ENCODE assay signal across 26 cellular contexts in the genomic region with DNA sequence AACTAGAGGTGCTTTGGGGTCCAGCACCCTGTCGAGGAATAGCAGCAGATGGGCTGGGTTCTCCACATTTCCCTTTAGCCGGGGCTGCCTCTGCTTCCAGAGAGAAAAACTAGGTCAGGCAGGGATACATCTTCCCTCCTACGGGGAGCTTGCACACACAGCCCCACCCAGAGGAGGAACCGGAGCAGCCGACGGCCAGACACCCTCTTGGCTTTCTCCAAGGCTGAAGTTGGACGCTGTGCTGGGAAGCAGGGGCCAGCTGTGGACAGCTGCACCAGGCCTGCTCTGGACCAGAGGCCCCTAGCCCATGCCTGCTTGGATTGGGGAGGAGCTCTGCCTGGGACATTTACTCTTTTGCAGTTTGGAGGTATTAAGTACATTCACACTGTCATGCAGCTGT. TPM values are rescaled to one million over a fixed set of nuclear protein-coding genes. Genes with fewer than 3 reads are reported as not detected.
DNase-seq lines count a peak whose midpoint lies in the region; ATAC-seq, FAIRE-seq and TF ChIP-seq lines count a peak whose summit lies in the region.
"Had no signal": no experiment of that assay in that cellular context is flagged by ENCODE, and none has a peak within 500 bp of the region (broad histone marks: within the 10 kb centered on the region; RNA-seq: fewer than 3 reads in every experiment).

No MANE protein-coding gene starts in this region.

- no peak overlapping the region for H2BK120ac ChIP-seq in trophoblast cell (ENCODE audit: insufficient read depth, low read length, poor library complexity)

- TF ChIP-seq CTCF in body of pancreas (IDR thresholded peaks at IDR 0.05) (no peak), left ventricle myocardium inferior (IDR thresholded peaks at IDR 0.05; ENCODE audit: borderline replicate concordance) (peak; percentile 33), upper lobe of right lung (IDR thresholded peaks at IDR 0.05) (no peak), Caco-2 (IDR thresholded peaks at IDR 0.05; ENCODE audit: insufficient read depth in 1 of 2, low read depth in 1 of 2, low read length in 1 of 2, severe bottlenecking in 1 of 2, unreplicated experiment in 1 of 2) (no peak)

- peak; percentile 67 for ATAC-seq in body of pancreas
- peak; percentile 71 for ATAC-seq in upper lobe of right lung
- ATAC-seq in GM21423 (IDR thresholded peaks at IDR 0.05; ENCODE audit: unreplicated experiment): no peak
- ATAC-seq: esophagus mucosa, natural killer cell had no signal

- CTCF ChIA-PET in HEK293T (lab: Yijun Ruan, JAX): no interaction called here
- CTCF ChIA-PET in Caco-2 (lab: Charles Lee): no interaction called here

- H3K27me3 ChIP-seq in body of pancreas (no peaks in the 10 kb centered on the region), left ventricle myocardium inferior (ENCODE audit: low read depth) (peaks cover 20% of the 10 kb centered on the region), trophoblast cell (ENCODE audit: insufficient read depth, low read length) (no peaks in the 10 kb centered on the region), upper lobe of right lung (no peaks in the 10 kb centered on the region), small intestine (ENCODE audit: control insufficient read depth in 2 of 2, insufficient read depth in 2 of 2, low read length in 2 of 2) (no peaks in the 10 kb centered on the region), Caco-2 (replicated peaks; ENCODE audit: control insufficient read depth, insufficient read depth, low read length) (no peaks in the 10 kb centered on the region)
- H3K27me3 ChIP-seq: tibial artery had no signal

- peak in 3 of 4 donors; percentile 22 to 45 (median 40) for DNase-seq in body of pancreas
- peak; percentile 81 for DNase-seq in left ventricle myocardium inferior
- no peak for DNase-seq in trophoblast cell
- DNase-seq in upper lobe of right lung: no peak
- DNase-seq in small intestine: no peak
- DNase-seq in HEK293T (ENCODE audit: extremely low spot score): no peak
- DNase-seq in Caco-2: no peak
- DNase-seq: activated CD4-positive, alpha-beta T cell treated with anti-CD3 and anti-CD28 coated beads, Interleukin-2, amount 50 U/mL, for 48 hours; activated gamma-delta T cell treated with Interleukin-2 at 50 U/mL for 16 hours; activated T-cell treated with anti-CD3 and anti-CD28 coated beads for 4 hours; effector CD4-positive, alpha-beta T cell; EL; H7; Kasumi-1; mesenchymal stem cell; natural killer cell; NCI-H146; NCI-H2171 treated with DMSO at 0.1 percent for 48 hours; NCI-H774; WERI-Rb-1 had no signal

- H3K23ac ChIP-seq in trophoblast cell (ENCODE audit: low read length): no peak overlapping the region

- no TSS peak for BruUV-seq in Caco-2 (replicated peaks; lab: Mats Ljungman, UMichigan)

- no peak overlapping the region for H2BK12ac ChIP-seq in trophoblast cell (ENCODE audit: low read length)

- no peak overlapping the region for H2AK5ac ChIP-seq in trophoblast cell (ENCODE audit: low read length)

- no peaks in the 10 kb centered on the region for H3K79me2 ChIP-seq in trophoblast cell (ENCODE audit: control insufficient read depth, insufficient read depth, low read length, poor library complexity)

- FAIRE-seq in small intestine (lab: Jason Lieb, UNC): no peak
- FAIRE-seq: GM19239, HTR-8/SVneo had no signal

- peaks cover 12% of the 10 kb centered on the region for H3K27me3 Mint-ChIP-seq in Caco-2 (ENCODE audit: insufficient read depth, unreplicated experiment)

- no peaks in the 10 kb centered on the region for H3K79me1 ChIP-seq in trophoblast cell (ENCODE audit: low read length)

- no peak overlapping the region for H3K4ac ChIP-seq in trophoblast cell (ENCODE audit: low read depth, low read length)

- H3K27ac ChIP-seq in body of pancreas (no peak overlapping the region), left ventricle myocardium inferior (replicated peaks) (no peak overlapping the region), trophoblast cell (ENCODE audit: low read depth, low read length) (no peak overlapping the region), upper lobe of right lung (no peak overlapping the region), small intestine (ENCODE audit: low read depth in 1 of 2, low read length in 1 of 2) (peak overlapping the region in 1 of 2 donors; percentile 51)
- H3K27ac ChIP-seq: prostate gland, tibial artery, WERI-Rb-1 had no signal

- no peaks in the 10 kb centered on the region for H3K4me1 Mint-ChIP-seq in Caco-2 (ENCODE audit: low read depth, unreplicated experiment)

- no peak overlapping the region for H3K4me3 ChIP-seq in body of pancreas
- no peak overlapping the region for H3K4me3 ChIP-seq in left ventricle myocardium inferior
- H3K4me3 ChIP-seq in trophoblast cell (ENCODE audit: low read depth, low read length): peak overlapping the region; percentile 3
- no peak overlapping the region for H3K4me3 ChIP-seq in upper lobe of right lung
- no peak overlapping the region for H3K4me3 ChIP-seq in small intestine (ENCODE audit: low read depth in 1 of 2, low read length in 2 of 2)
- no peak overlapping the region for H3K4me3 ChIP-seq in Caco-2 (ENCODE audit: low read depth, low read length)
- H3K4me3 ChIP-seq: prostate gland, tibial artery had no signal

- no peak overlapping the region for H3K27ac Mint-ChIP-seq in Caco-2 (ENCODE audit: unreplicated experiment)
- H3K27ac Mint-ChIP-seq: natural killer cell had no signal

- TF ChIP-seq POLR2A in body of pancreas (IDR thresholded peaks at IDR 0.05): no peak

- no peak overlapping the region for H2BK5ac ChIP-seq in trophoblast cell (ENCODE audit: low read depth, low read length, poor library complexity)

- no peak overlapping the region for H3K9ac ChIP-seq in trophoblast cell (ENCODE audit: low read length)

- H3K18ac ChIP-seq in trophoblast cell (ENCODE audit: low read length): no peak overlapping the region

- H2AFZ ChIP-seq in trophoblast cell (ENCODE audit: insufficient read depth, low read length, poor library complexity): no peak overlapping the region

- H3K36me3 ChIP-seq in body of pancreas (replicated peaks in 1 of 2; ENCODE audit: insufficient read depth in 1 of 2, low read depth in 2 of 2) (no peaks in the 10 kb centered on the region), left ventricle myocardium inferior (peaks cover 40% of the 10 kb centered on the region), trophoblast cell (ENCODE audit: control insufficient read depth in 1 of 2, insufficient read depth in 2 of 2, low read length in 2 of 2) (peaks cover 16 to 18% of the 10 kb centered on the region in 2 experiments), upper lobe of right lung (peaks cover 7% of the 10 kb centered on the region), small intestine (ENCODE audit: control insufficient read depth in 2 of 2, insufficient read depth in 2 of 2, low read length in 2 of 2) (no peaks in the 10 kb centered on the region), Caco-2 (ENCODE audit: control insufficient read depth, insufficient read depth, low read length) (no peaks in the 10 kb centered on the region)
- H3K36me3 ChIP-seq: prostate gland, WERI-Rb-1 had no signal

- WGBS in body of pancreas, 2 donors: 31 to 89% methylated on average over 2 to 7 of the region's 7 CpGs
- WGBS in trophoblast cell (ENCODE audit: extremely low coverage, insufficient coverage, insufficient read length): no CpG with 5 or more reads among the region's 7 CpGs
- 43 to 63% (median 55%) methylated on average over 7 of the region's 7 CpGs for WGBS in small intestine, 3 donors

- intact Hi-C loops in body of pancreas (cut with DNase I) (no loop called here), left ventricle myocardium inferior (cut with micrococcal nuclease) (no loop called here), upper lobe of right lung (cut with DNase I) (no loop called here), Caco-2 (cut with micrococcal nuclease; ENCODE audit: unreplicated experiment) (no loop called here)

- H3K4me2 ChIP-seq in trophoblast cell (ENCODE audit: low read length): no peak overlapping the region

- no peak overlapping the region for H4K8ac ChIP-seq in trophoblast cell (ENCODE audit: low read depth, low read length)

- POLR2A ChIA-PET in HEK293T (lab: Yijun Ruan, JAX): no interaction called here
- POLR2A ChIA-PET in Caco-2 (lab: Charles Lee): no interaction called here

- no peak overlapping the region for H4K91ac ChIP-seq in trophoblast cell (ENCODE audit: low read depth, low read length)

- no peaks in the 10 kb centered on the region for H3K4me1 ChIP-seq in body of pancreas
- H3K4me1 ChIP-seq in left ventricle myocardium inferior: peaks cover 27% of the 10 kb centered on the region
- no peaks in the 10 kb centered on the region for H3K4me1 ChIP-seq in trophoblast cell (ENCODE audit: control insufficient read depth in 1 of 2, insufficient read depth in 2 of 2, low read length in 2 of 2)
- H3K4me1 ChIP-seq in upper lobe of right lung: no peaks in the 10 kb centered on the region
- no peaks in the 10 kb centered on the region for H3K4me1 ChIP-seq in small intestine (ENCODE audit: control insufficient read depth in 2 of 2, insufficient read depth in 1 of 2, low read depth in 1 of 2, low read length in 1 of 2)
- no peaks in the 10 kb centered on the region for H3K4me1 ChIP-seq in Caco-2
- H3K4me1 ChIP-seq: prostate gland, tibial artery had no signal

- H4K12ac ChIP-seq in trophoblast cell (ENCODE audit: low read depth, low read length): no peak overlapping the region

- H3K9me3 ChIP-seq in body of pancreas (no peaks in the 10 kb centered on the region), left ventricle myocardium inferior (replicated peaks) (peaks cover 11% of the 10 kb centered on the region), trophoblast cell (ENCODE audit: insufficient read depth, low read depth, low read length) (peaks cover 2% of the 10 kb centered on the region), upper lobe of right lung (no peaks in the 10 kb centered on the region), small intestine (ENCODE audit: control insufficient read depth, low read depth) (no peaks in the 10 kb centered on the region), Caco-2 (peaks cover 8% of the 10 kb centered on the region; the same call in 1 of the 2 replicates)
- H3K9me3 ChIP-seq: prostate gland, tibial artery had no signal

- peaks cover 14% of the 10 kb centered on the region for H3K9me3 Mint-ChIP-seq in Caco-2 (ENCODE audit: unreplicated experiment)
- H3K9me3 Mint-ChIP-seq: natural killer cell had no signal

- no peak overlapping the region for H3K4me3 Mint-ChIP-seq in Caco-2 (ENCODE audit: unreplicated experiment)
- H3K4me3 Mint-ChIP-seq: natural killer cell had no signal

- H3K14ac ChIP-seq in trophoblast cell (ENCODE audit: low read length): no peak overlapping the region

- H3K36me3 Mint-ChIP-seq in Caco-2 (ENCODE audit: insufficient read depth, unreplicated experiment): no peaks in the 10 kb centered on the region
- H3K36me3 Mint-ChIP-seq: natural killer cell had no signal

TF ChIP-seq in HEK293T, 16 proteins besides CTCF, POLR2A, EP300 and RAD21:
- TF ChIP-seq HDGF (IDR thresholded peaks at IDR 0.05; ENCODE audit: borderline replicate concordance): no peak

RNA-seq across cellular contexts. Expression of gene NR2C2, which starts 44.7 kb away (rescaled TPM):
- total RNA-seq in body of pancreas (10 to 100 TPM; 16.9 to 22.1 TPM), left ventricle myocardium inferior (27.4 TPM), upper lobe of right lung (52.5 TPM), Caco-2 (2022) (37.0 and 37.4 TPM in 2 replicates)
- polyA plus RNA-seq in trophoblast cell (2013): 21.7 and 24.2 TPM in 2 replicates
- polyA plus RNA-seq in small intestine: 10 to 100 TPM in 2 of 3 donors, 1 to 10 TPM in 1; 7.8 to 10.1 (median 10.0) TPM

Comparison
In these comparisons a context has a peak if more than half of its experiments do, and no peak if none do; other contexts are left out.
1. DNase-seq: peak in body of pancreas (3 of 4) and left ventricle myocardium inferior (single experiment); none in trophoblast cell (0 of 2), upper lobe of right lung (single experiment), small intestine (single experiment), HEK293T (single experiment) and Caco-2 (0 of 2).